In the genomic region with DNA sequence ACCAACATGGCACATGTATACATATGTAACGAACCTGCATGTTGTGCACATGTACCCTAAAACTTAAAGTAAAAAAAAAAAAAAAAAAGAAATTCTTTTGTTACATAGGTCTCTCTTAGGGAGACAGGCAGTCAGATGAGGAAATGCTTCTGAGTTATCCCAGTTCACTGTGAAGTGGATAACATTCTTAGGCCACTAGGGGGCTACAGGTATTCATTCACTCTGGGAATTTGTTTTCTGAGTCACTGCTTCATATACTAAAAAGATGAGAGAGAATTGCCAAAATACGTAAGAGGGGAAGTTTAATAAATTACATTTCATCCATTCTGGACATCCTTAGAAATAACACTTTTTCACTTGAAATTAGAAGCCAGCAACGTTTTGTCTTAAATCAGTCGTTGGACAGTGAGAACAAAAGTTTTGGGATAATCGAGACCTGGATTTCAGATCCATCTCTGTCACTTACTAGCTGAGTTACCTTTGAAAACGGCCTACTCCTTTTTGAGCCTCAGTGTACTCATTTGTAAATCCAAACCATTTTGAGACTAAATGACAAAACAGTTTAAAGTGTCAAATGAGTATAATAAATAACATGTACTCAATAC, we compare ENCODE assay signal across 8 cellular contexts.
DNase-seq lines count a peak whose midpoint lies in the region; ATAC-seq and TF ChIP-seq lines count a peak whose summit lies in the region.

No MANE protein-coding gene starts in this region.

- peaks cover 3% of the 10 kb centered on the region for H3K9me3 Mint-ChIP-seq in activated naive CD4-positive, alpha-beta T cell treated with anti-CD3 and anti-CD28 coated beads, Interleukin-2, amount 10 ng/mL, durations not matched to agents 7 days and 5 days

- H3K27me3 Mint-ChIP-seq in activated naive CD4-positive, alpha-beta T cell treated with anti-CD3 and anti-CD28 coated beads, Interleukin-2, amount 10 ng/mL, durations not matched to agents 7 days and 5 days: no peaks in the 10 kb centered on the region

- H3K9me3 ChIP-seq in HCT116 (ENCODE audit: control insufficient read depth in 1 of 2, insufficient read depth in 1 of 2, low read depth in 1 of 2, low read length in 2 of 2) (peaks cover 0 to 5% of the 10 kb centered on the region in 2 experiments; a peak in 1 of 4 replicates), liver (ENCODE audit: control insufficient read depth in 4 of 4, low read length in 3 of 4) (no peaks in the 10 kb centered on the region)

- no TSS peak for BruUV-seq in HCT116 (replicated peaks; lab: Mats Ljungman, UMichigan)

- H4K20me1 ChIP-seq in HCT116 (ENCODE audit: insufficient read depth): no peaks in the 10 kb centered on the region

- peak overlapping the region; percentile 60 for H2AFZ ChIP-seq in HCT116 (ENCODE audit: low read depth, low read length, poor library complexity, severe bottlenecking)

- H3K27ac ChIP-seq in HCT116 (ENCODE audit: low read depth, low read length) (no peak overlapping the region), liver (ENCODE audit: low read depth in 1 of 2, low read length in 2 of 2) (no peak overlapping the region)

- H3K9ac ChIP-seq in HCT116 (ENCODE audit: low read length) (no peak overlapping the region), liver (ENCODE audit: low read depth in 1 of 2, low read length in 2 of 2) (no peak overlapping the region)

- in situ Hi-C loops in astrocyte of the spinal cord (cut with HindIII; ENCODE audit: low sequenced_read_pairs): no loop called here

- DNase-seq in GM12864 (ENCODE audit: low read depth) (no peak), HCT116 (ENCODE audit: low read depth, low spot score) (peak; percentile 33), NCI-H1105 treated with DMSO at 0.1 percent for 48 hours (lab: John Stamatoyannopoulos, UW) (peak; percentile 36), astrocyte of the spinal cord (ENCODE audit: low read depth, low spot score) (peak; percentile 69)
- no peak for DNase-seq in activated CD8-positive, alpha-beta memory T cell treated with anti-CD3 and anti-CD28 coated beads for 24 hours
- DNase-seq in activated naive CD4-positive, alpha-beta T cell treated with anti-CD3 and anti-CD28 coated beads, Interleukin-2, amount 10 ng/mL, durations not matched to agents 7 days and 5 days: no peak

- CTCF ChIA-PET in HCT116 (lab: Charles Lee): no interaction called here
- CTCF ChIA-PET in activated naive CD4-positive, alpha-beta T cell treated with anti-CD3 and anti-CD28 coated beads, Interleukin-2, amount 10 ng/mL, durations not matched to agents 7 days and 5 days (lab: Charles Lee): no interaction called here

- TF ChIP-seq RAD21 in HCT116 (IDR thresholded peaks at IDR 0.05; ENCODE audit: low read depth) (peak; percentile 61), liver (IDR thresholded peaks at IDR 0.05) (peak; percentile 66 to 77)

- H3K4me2 ChIP-seq in HCT116 (ENCODE audit: low read length): peak overlapping the region; percentile 15; the same call in 1 of the 2 replicates

- H3K36me3 ChIP-seq in HCT116 (ENCODE audit: control insufficient read depth in 1 of 2, insufficient read depth in 2 of 2, low read length in 2 of 2) (no peaks in the 10 kb centered on the region), liver (ENCODE audit: control insufficient read depth in 4 of 4, insufficient read depth in 3 of 4, low read depth in 1 of 4, low read length in 3 of 4) (no peaks in the 10 kb centered on the region)

- no peaks in the 10 kb centered on the region for H3K27me3 ChIP-seq in HCT116 (ENCODE audit: insufficient read depth, low read length)
- H3K27me3 ChIP-seq in liver (ENCODE audit: control insufficient read depth in 4 of 4, insufficient read depth in 4 of 4, low read length in 3 of 4): no peaks in the 10 kb centered on the region

- POLR2A ChIA-PET in HCT116 (lab: Charles Lee): no interaction called here

- H3K4me3 ChIP-seq in GM12864 (ENCODE audit: low read depth, low read length): no peak overlapping the region
- H3K4me3 ChIP-seq in HCT116 (replicated peaks in 1 of 2; ENCODE audit: low read depth in 1 of 2, low read length in 2 of 2): no peak overlapping the region
- H3K4me3 ChIP-seq in astrocyte of the spinal cord (ENCODE audit: low read depth, low read length): no peak overlapping the region
- H3K4me3 ChIP-seq in liver (ENCODE audit: low read depth in 1 of 3, low read length in 3 of 3): no peak overlapping the region

- WGBS in liver: 50% methylated on average over 6 of the region's 6 CpGs

- H3K79me2 ChIP-seq in HCT116 (ENCODE audit: insufficient read depth, low read length): no peaks in the 10 kb centered on the region

- no peak overlapping the region for H3K27ac Mint-ChIP-seq in activated naive CD4-positive, alpha-beta T cell treated with anti-CD3 and anti-CD28 coated beads, Interleukin-2, amount 10 ng/mL, durations not matched to agents 7 days and 5 days

- TF ChIP-seq POLR2A in HCT116 (IDR thresholded peaks at IDR 0.05; ENCODE audit: borderline replicate concordance, extremely low read depth, insufficient read depth, insufficient read length): no peak

- no peaks in the 10 kb centered on the region for H3K4me1 Mint-ChIP-seq in activated naive CD4-positive, alpha-beta T cell treated with anti-CD3 and anti-CD28 coated beads, Interleukin-2, amount 10 ng/mL, durations not matched to agents 7 days and 5 days

- H3K4me1 ChIP-seq in HCT116 (ENCODE audit: control insufficient read depth in 1 of 2, insufficient read depth in 2 of 2, low read length in 2 of 2): peaks cover 0 to 13% of the 10 kb centered on the region in 2 experiments; a peak in 3 of 4 replicates
- no peaks in the 10 kb centered on the region for H3K4me1 ChIP-seq in liver (ENCODE audit: control insufficient read depth in 4 of 4, insufficient read depth in 4 of 4, low read length in 3 of 4)

- intact Hi-C loops in HCT116 (cut with micrococcal nuclease): loop anchor here (2.0 kb wide), 1 partner anchor 739 kb away; the partner anchor contains the start of gene ALCAM

- no peak overlapping the region for H3K4me3 Mint-ChIP-seq in activated naive CD4-positive, alpha-beta T cell treated with anti-CD3 and anti-CD28 coated beads, Interleukin-2, amount 10 ng/mL, durations not matched to agents 7 days and 5 days

- H3K9me2 ChIP-seq in HCT116 (ENCODE audit: insufficient read depth): no peaks in the 10 kb centered on the region

- RAD21 ChIA-PET in HCT116 (lab: Charles Lee; ENCODE audit: low non-redundant PET in 1 of 2, low total read pairs in 2 of 2, uncharacterized antibody in 2 of 2, unreplicated experiment in 2 of 2): no interaction called here

- H3K36me3 Mint-ChIP-seq in activated naive CD4-positive, alpha-beta T cell treated with anti-CD3 and anti-CD28 coated beads, Interleukin-2, amount 10 ng/mL, durations not matched to agents 7 days and 5 days: no peaks in the 10 kb centered on the region

- peak; percentile 87 for ATAC-seq in HCT116
- ATAC-seq in GM19397 (IDR thresholded peaks at IDR 0.05; ENCODE audit: unreplicated experiment): no peak

- TF ChIP-seq CTCF in GM12864 (IDR thresholded peaks at IDR 0.05; ENCODE audit: low read depth, low read length, missing control alignments) (peak; percentile 68), HCT116 (IDR thresholded peaks at IDR 0.05 in 2 of 3, conservative IDR thresholded peaks at IDR 0.05 in 1 of 3; ENCODE audit: borderline replicate concordance in 1 of 3, insufficient read depth in 1 of 3, low read depth in 2 of 3, low read length in 2 of 3) (peak; percentile 39 to 70 (median 68); a peak in 5 of 6 replicates), astrocyte of the spinal cord (IDR thresholded peaks at IDR 0.05; ENCODE audit: low read depth, low read length) (peak; percentile 77), liver (IDR thresholded peaks at IDR 0.05; ENCODE audit: low read depth, low read length, missing input control) (peak; percentile 61)

TF ChIP-seq in HCT116, 20 proteins besides CTCF, POLR2A, EP300 and RAD21 (continues in another document):
- TF ChIP-seq ATF3 (IDR thresholded peaks at IDR 0.05) (no peak), YY1 (IDR thresholded peaks at IDR 0.05; ENCODE audit: extremely low read depth, insufficient replicate concordance, low read depth, low read length) (no peak)

TF ChIP-seq in liver, 16 proteins besides CTCF, POLR2A, EP300 and RAD21:
- no peak for TF ChIP-seq HNF4G (IDR thresholded peaks at IDR 0.05)
- TF ChIP-seq JUND (IDR thresholded peaks at IDR 0.05): no peak
- TF ChIP-seq RXRA (IDR thresholded peaks at IDR 0.05): peak in 1 of 2 donors; percentile 33
- TF ChIP-seq SP1 (IDR thresholded peaks at IDR 0.05): no peak
- no peak for TF ChIP-seq YY1 (IDR thresholded peaks at IDR 0.05)

Comparison
In these comparisons a context has a peak if more than half of its experiments do, and no peak if none do; other contexts are left out.
1. DNase-seq: peak in HCT116 (single experiment), NCI-H1105 treated with DMSO at 0.1 percent for 48 hours (single experiment) and astrocyte of the spinal cord (single experiment); none in GM12864 (single experiment), activated CD8-positive, alpha-beta memory T cell treated with anti-CD3 and anti-CD28 coated beads for 24 hours (single experiment) and activated naive CD4-positive, alpha-beta T cell treated with anti-CD3 and anti-CD28 coated beads, Interleukin-2, amount 10 ng/mL, durations not matched to agents 7 days and 5 days (single experiment).
2. Peak in every context shown above with its lines, with median percentiles within 50 percentile points of each other: CTCF ChIP-seq.